Comparison of ENCODE assay signal across 13 cellular contexts in the genomic region with DNA sequence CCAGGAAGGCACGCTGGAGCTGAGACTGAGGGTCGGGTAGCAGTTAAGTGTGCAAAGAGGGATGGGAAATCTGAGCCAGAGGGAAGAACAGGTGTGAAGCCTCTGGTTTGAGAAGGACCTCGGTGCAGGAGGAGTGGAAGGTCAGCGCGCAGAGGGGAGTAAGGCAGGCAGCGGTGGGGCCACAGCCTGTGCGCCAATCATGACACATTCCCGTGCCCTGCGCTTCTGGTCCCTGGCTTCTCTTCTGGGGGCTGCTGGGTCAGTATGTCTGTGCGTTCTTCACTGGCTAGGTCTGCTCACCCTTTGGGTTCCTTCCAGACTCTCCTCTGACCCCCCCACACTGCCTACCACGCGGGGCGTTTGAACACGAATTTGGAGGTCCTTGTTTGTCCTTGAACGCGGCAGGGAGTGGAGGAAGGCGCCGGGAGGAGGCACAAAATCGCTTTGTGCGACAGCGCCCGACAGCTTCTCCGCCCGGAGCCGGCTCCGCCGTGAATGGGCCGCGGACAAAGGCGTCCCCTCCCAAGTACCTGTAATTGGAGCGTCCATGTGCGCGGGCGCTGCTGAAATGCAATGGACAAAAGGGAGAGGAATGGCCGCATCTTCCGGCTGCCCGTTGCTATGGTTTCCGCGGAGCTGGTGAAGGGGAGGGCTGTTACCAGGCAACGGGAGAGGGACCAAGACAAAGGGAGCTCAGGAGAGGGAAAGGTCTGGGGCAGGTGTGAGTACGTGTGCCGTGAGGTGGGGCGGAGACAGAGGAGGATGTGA.
DNase-seq lines count a peak whose midpoint lies in the region; ATAC-seq, FAIRE-seq and TF ChIP-seq lines count a peak whose summit lies in the region.
"Had no signal": no experiment of that assay in that cellular context is flagged by ENCODE, and none has a peak within 500 bp of the region (broad histone marks: within the 10 kb centered on the region; RNA-seq: fewer than 3 reads in every experiment).

No MANE protein-coding gene starts in this region.

- H2BK12ac ChIP-seq in H1 (ENCODE audit: low read depth, low read length) = peak overlapping the region; percentile 97

- no peak overlapping the region for H3K4ac ChIP-seq in H1 (replicated peaks; ENCODE audit: insufficient read length, low read depth, low read length)

- H3K9ac ChIP-seq in H1 (replicated peaks in 1 of 4; ENCODE audit: extremely low read depth in 1 of 4, low read depth in 3 of 4, low read length in 3 of 4) = peak overlapping the region in 3 of 4 experiments; percentile 59 to 80 (median 75); a peak in 6 of 7 replicates

- TF ChIP-seq CTCF in H1 (IDR thresholded peaks at IDR 0.05; ENCODE audit: control extremely low read depth in 1 of 3, insufficient read depth in 1 of 3, low read depth in 1 of 3, low read length in 3 of 3) (no peak), OCI-LY7 (conservative IDR thresholded peaks at IDR 0.05; ENCODE audit: low read length) (no peak)

- ATAC-seq in HG03108 (IDR thresholded peaks at IDR 0.05; ENCODE audit: unreplicated experiment) (no peak), GM19467 (IDR thresholded peaks at IDR 0.05; ENCODE audit: unreplicated experiment) (no peak)

- no peaks in the 10 kb centered on the region for H4K20me1 ChIP-seq in H1 (replicated peaks in 1 of 2; ENCODE audit: control insufficient read depth in 1 of 2, insufficient read depth in 2 of 2, low read length in 2 of 2)
- H4K20me1 ChIP-seq in OCI-LY7 (ENCODE audit: insufficient read depth, low read length) = no peaks in the 10 kb centered on the region

- H3K9me3 ChIP-seq in H1 (ENCODE audit: insufficient read depth in 2 of 2, low read depth in 1 of 2, low read length in 1 of 2) (no peaks in the 10 kb centered on the region), OCI-LY7 (ENCODE audit: low read length) (no peaks in the 10 kb centered on the region)

- no peak for TF ChIP-seq RAD21 in H1 (IDR thresholded peaks at IDR 0.05 in 1 of 2, conservative IDR thresholded peaks at IDR 0.05 in 1 of 2; ENCODE audit: low read depth in 2 of 2, low read length in 2 of 2)

- peak overlapping the region; percentile 49 for H4K91ac ChIP-seq in H1 (replicated peaks; ENCODE audit: insufficient read length, low read length)

- no TSS peak for BruUV-seq in OCI-LY7 (replicated peaks; lab: Mats Ljungman, UMichigan)

- H4K8ac ChIP-seq in H1 (ENCODE audit: extremely low read depth, insufficient read depth, low read length) = peak overlapping the region; percentile 97; the same call in 1 of the 2 replicates

- H3K4me2 ChIP-seq in H1 (ENCODE audit: insufficient read depth in 1 of 2, low read depth in 2 of 2, low read length in 2 of 2) (peak overlapping the region; percentile 75), OCI-LY7 (ENCODE audit: low read length) (no peak overlapping the region)
- H3K4me2 ChIP-seq: smooth muscle cell had no signal

- peaks cover 9% of the 10 kb centered on the region for H3K23me2 ChIP-seq in H1 (ENCODE audit: low read depth, low read length)

- H2AK5ac ChIP-seq in H1 (ENCODE audit: low read depth, low read length) = peak overlapping the region; percentile 16; the same call in 1 of the 2 replicates

- TF ChIP-seq EP300 in H1 (IDR thresholded peaks at IDR 0.05; ENCODE audit: borderline replicate concordance in 1 of 2, low read depth in 2 of 2, low read length in 2 of 2) = 0 out of 3 replicates have a peak, but pooled peaks of 1 of the 2 experiments have one; percentile 13

- no peaks in the 10 kb centered on the region for H3K79me1 ChIP-seq in H1 (ENCODE audit: low read depth, low read length)

- H2BK20ac ChIP-seq in H1 (ENCODE audit: low read length) = peak overlapping the region; percentile 81; the same call in 1 of the 2 replicates

- H3K14ac ChIP-seq in H1 (ENCODE audit: insufficient read length) = no peak overlapping the region

- CTCF ChIA-PET in H1 (lab: Charles Lee; ENCODE audit: partially characterized antibody) (interaction anchor here (0.8 to 2.2 kb wide), 7 partner anchors 15 to 670 kb away, joined by 3 to 6 read pairs (median 3); no protein-coding TSS in a partner anchor), OCI-LY7 (lab: Charles Lee; ENCODE audit: unreplicated experiment) (no interaction called here)

- peak; percentile 87 for FAIRE-seq in H1 (lab: Jason Lieb, UNC)

- intact Hi-C loops in posterior vena cava (cut with DNase I) = no loop called here
- intact Hi-C loops in OCI-LY7 (cut with micrococcal nuclease; ENCODE audit: unreplicated experiment) = no loop called here

- H2BK15ac ChIP-seq in H1 (ENCODE audit: low read length) = peak overlapping the region; percentile 83

- peak overlapping the region; percentile 57; the same call in 1 of the 2 replicates for H3K27ac ChIP-seq in H1 (ENCODE audit: low read depth, low read length)
- no peak overlapping the region for H3K27ac ChIP-seq in OCI-LY7 (ENCODE audit: low read depth, low read length, poor library complexity, severe bottlenecking)
- H3K27ac ChIP-seq: cardiac muscle cell, WERI-Rb-1 had no signal

- H2BK5ac ChIP-seq in H1 (ENCODE audit: low read depth, low read length) = peak overlapping the region; percentile 85; the same call in 1 of the 2 replicates

- no peaks in the 10 kb centered on the region for H3K79me2 ChIP-seq in H1 (ENCODE audit: control insufficient read depth in 1 of 2, insufficient read depth in 2 of 2, low read length in 2 of 2)
- H3K79me2 ChIP-seq in OCI-LY7 (ENCODE audit: insufficient read depth, low read depth, low read length) = no peaks in the 10 kb centered on the region

- POLR2A ChIA-PET in H1 (lab: Charles Lee; ENCODE audit: partially characterized antibody) = interaction anchor here (0.7 to 2.2 kb wide), 10 partner anchors 8 to 1256 kb away, joined by 3 to 8 read pairs (median 3); no protein-coding TSS in a partner anchor
- POLR2A ChIA-PET in OCI-LY7 (lab: Charles Lee) = no interaction called here

- peak overlapping the region; percentile 48 for H2BK120ac ChIP-seq in H1 (replicated peaks; ENCODE audit: low read depth, low read length)

- H3K4me3 ChIP-seq in H7 (ENCODE audit: insufficient read depth, low read depth, low read length) (peak overlapping the region; percentile 38; the same call in 1 of the 2 replicates), H1 (ENCODE audit: extremely low read depth in 1 of 4, insufficient read depth in 2 of 4, low read depth in 3 of 4, low read length in 4 of 4) (peak overlapping the region; percentile 38 to 64 (median 56)), OCI-LY7 (ENCODE audit: low read depth, low read length, poor library complexity, severe bottlenecking) (no peak overlapping the region)
- H3K4me3 ChIP-seq: cardiac muscle cell, smooth muscle cell had no signal

- H3K27me3 ChIP-seq in H7 (ENCODE audit: control insufficient read depth, insufficient read depth, low read length) = peaks cover 21% of the 10 kb centered on the region
- peaks cover 0 to 7% (median 5%) of the 10 kb centered on the region in 4 experiments; a peak in 5 of 7 replicates for H3K27me3 ChIP-seq in H1 (replicated peaks in 1 of 4; ENCODE audit: control insufficient read depth in 3 of 4, extremely low read depth in 1 of 4, insufficient read depth in 3 of 4, low read length in 3 of 4)

- peak overlapping the region; percentile 98 for H2AFZ ChIP-seq in H1 (ENCODE audit: low read length)
- no peak overlapping the region for H2AFZ ChIP-seq in OCI-LY7 (ENCODE audit: low read length)

- H3K4me1 ChIP-seq in H1 (replicated peaks in 1 of 4; ENCODE audit: control insufficient read depth in 3 of 4, insufficient read depth in 4 of 4, low read length in 3 of 4) (peaks cover 6 to 25% (median 12%) of the 10 kb centered on the region in 4 experiments), OCI-LY7 (ENCODE audit: insufficient read depth, low read length, poor library complexity, severe bottlenecking) (no peaks in the 10 kb centered on the region)

- peak; percentile 62 to 92 for TF ChIP-seq POLR2A in H1 (IDR thresholded peaks at IDR 0.05; ENCODE audit: control extremely low read depth in 1 of 2, low read depth in 2 of 2, low read length in 2 of 2)

- H3K36me3 ChIP-seq in H7 (replicated peaks; ENCODE audit: control insufficient read depth, insufficient read depth, low read length) (no peaks in the 10 kb centered on the region), H1 (ENCODE audit: control insufficient read depth in 2 of 4, insufficient read depth in 4 of 4, low read length in 3 of 4) (no peaks in the 10 kb centered on the region), OCI-LY7 (ENCODE audit: insufficient read depth, low read length) (no peaks in the 10 kb centered on the region)
- H3K36me3 ChIP-seq: cardiac muscle cell, WERI-Rb-1 had no signal

- H3K18ac ChIP-seq in H1 (ENCODE audit: extremely low read depth, low read length) = peak overlapping the region; percentile 52; the same call in 1 of the 2 replicates

- H3K23ac ChIP-seq in H1 (ENCODE audit: insufficient read length) = no peak overlapping the region

- no peak overlapping the region for H4K5ac ChIP-seq in H1 (ENCODE audit: insufficient read length, low read depth, low read length)

- H3K56ac ChIP-seq in H1 (replicated peaks; ENCODE audit: insufficient read length, low read depth, low read length) = peak overlapping the region; percentile 5

- DNase-seq in H7 (peak; percentile 89), NCI-H2171 (lab: John Stamatoyannopoulos, UW) (peak; percentile 56), H1 (ENCODE audit: low read depth in 1 of 2, low spot score in 2 of 2) (peak; percentile 82 to 85), nucleus accumbens (lab: John Stamatoyannopoulos, UW) (peak in 49 of 56 donors; percentile 8 to 83 (median 49)), posterior vena cava (ENCODE audit: low spot score) (no peak), OCI-LY7 (ENCODE audit: low spot score) (no peak)
- DNase-seq: KG1; stimulated activated CD8-positive, alpha-beta memory T cell treated with anti-CD3 and anti-CD28 coated beads, Interleukin-4, amount 100 ng/mL, for 48 hours; WERI-Rb-1 had no signal

- H3K9me2 ChIP-seq in OCI-LY7 (ENCODE audit: insufficient read depth, low read length) = no peaks in the 10 kb centered on the region

- WGBS in H1 (ENCODE audit: extremely low coverage in 1 of 2, insufficient coverage in 1 of 2, insufficient read length in 1 of 2, insufficient replicate concordance in 2 of 2, low coverage in 1 of 2, low lambda C conversion rate in 2 of 2, missing lambda C conversion rate in 1 of 2), 2 experiments = 10% methylated on average over 42 of the region's 43 CpGs; no CpG with 5 or more reads in 1 of the 2 experiments

TF ChIP-seq in H1, 55 proteins besides CTCF, POLR2A, EP300 and RAD21 (continues in another document):
- TF ChIP-seq SP4 (IDR thresholded peaks at IDR 0.05; ENCODE audit: low read length) = no peak; the same call in 1 of the 2 replicates
- peak; percentile 78 for TF ChIP-seq PHF8 (conservative IDR thresholded peaks at IDR 0.05; ENCODE audit: low read depth, low read length)
- no peak for TF ChIP-seq EZH2 (IDR thresholded peaks at IDR 0.05; ENCODE audit: low read depth, low read length, severe bottlenecking)
- TF ChIP-seq BACH1 (IDR thresholded peaks at IDR 0.05; ENCODE audit: low read length) = no peak
- peak; percentile 48 for TF ChIP-seq TBP (IDR thresholded peaks at IDR 0.05; ENCODE audit: low read depth, low read length)
- no peak for TF ChIP-seq POU5F1 (IDR thresholded peaks at IDR 0.05; ENCODE audit: low read depth, low read length)
- no peak for TF ChIP-seq BRCA1 (IDR thresholded peaks at IDR 0.05; ENCODE audit: low read depth, low read length)
- TF ChIP-seq KDM4A (IDR thresholded peaks at IDR 0.05; ENCODE audit: low read depth, low read length, severe bottlenecking) = peak; percentile 69
- TF ChIP-seq POLR2AphosphoS5 (IDR thresholded peaks at IDR 0.05; ENCODE audit: low read depth, low read length) = peak; percentile 68

Comparison
In these comparisons a context has a peak if more than half of its experiments do, and no peak if none do; other contexts are left out.
1. DNase-seq: peak in H7 (single experiment), NCI-H2171 (single experiment), H1 (2 of 2) and nucleus accumbens (49 of 56); none in posterior vena cava (single experiment) and OCI-LY7 (single experiment).